ENCODE assay signal across 1 cellular context in genomic region chr3:15479602-15480248, GRCh38.
A peak's percentile ranks its signal among the peaks of the same experiment; 100 is the strongest.
TF ChIP-seq lines count a peak whose summit lies in the region.

No MANE protein-coding gene starts in this region.

TF ChIP-seq in K562, 482 proteins besides CTCF, POLR2A, EP300 and RAD21 (continued from another document):
- TF ChIP-seq ZNF316 (IDR thresholded peaks at IDR 0.05), result peak; percentile 84
- no peak for TF ChIP-seq ZNF217 (CRISPR knock-in tag; IDR thresholded peaks at IDR 0.05)
- TF ChIP-seq HDAC3 (IDR thresholded peaks at IDR 0.05; ENCODE audit: borderline replicate concordance, partially characterized antibody), result no peak
- TF ChIP-seq C11orf30 (IDR thresholded peaks at IDR 0.05; ENCODE audit: low read depth), result peak; percentile 68
- TF ChIP-seq, protein P1, sequence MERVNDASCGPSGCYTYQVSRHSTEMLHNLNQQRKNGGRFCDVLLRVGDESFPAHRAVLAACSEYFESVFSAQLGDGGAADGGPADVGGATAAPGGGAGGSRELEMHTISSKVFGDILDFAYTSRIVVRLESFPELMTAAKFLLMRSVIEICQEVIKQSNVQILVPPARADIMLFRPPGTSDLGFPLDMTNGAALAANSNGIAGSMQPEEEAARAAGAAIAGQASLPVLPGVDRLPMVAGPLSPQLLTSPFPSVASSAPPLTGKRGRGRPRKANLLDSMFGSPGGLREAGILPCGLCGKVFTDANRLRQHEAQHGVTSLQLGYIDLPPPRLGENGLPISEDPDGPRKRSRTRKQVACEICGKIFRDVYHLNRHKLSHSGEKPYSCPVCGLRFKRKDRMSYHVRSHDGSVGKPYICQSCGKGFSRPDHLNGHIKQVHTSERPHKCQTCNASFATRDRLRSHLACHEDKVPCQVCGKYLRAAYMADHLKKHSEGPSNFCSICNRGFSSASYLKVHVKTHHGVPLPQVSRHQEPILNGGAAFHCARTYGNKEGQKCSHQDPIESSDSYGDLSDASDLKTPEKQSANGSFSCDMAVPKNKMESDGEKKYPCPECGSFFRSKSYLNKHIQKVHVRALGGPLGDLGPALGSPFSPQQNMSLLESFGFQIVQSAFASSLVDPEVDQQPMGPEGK (CRISPR knock-in tag; IDR thresholded peaks at IDR 0.05; ENCODE audit: borderline replicate concordance), result no peak
- no peak for TF ChIP-seq ZNF551 (CRISPR knock-in tag; IDR thresholded peaks at IDR 0.05)
- peak; percentile 84 for TF ChIP-seq MAFF (IDR thresholded peaks at IDR 0.05; ENCODE audit: low read length)
- TF ChIP-seq ZNF586 (CRISPR knock-in tag; conservative IDR thresholded peaks at IDR 0.05), result no peak
- no peak for TF ChIP-seq ZNF431 (CRISPR knock-in tag; IDR thresholded peaks at IDR 0.05)
- TF ChIP-seq MAFK (IDR thresholded peaks at IDR 0.05; ENCODE audit: low read length), result peak; percentile 87
